27 cellular contexts compared by ENCODE assay signal in the genomic region with DNA sequence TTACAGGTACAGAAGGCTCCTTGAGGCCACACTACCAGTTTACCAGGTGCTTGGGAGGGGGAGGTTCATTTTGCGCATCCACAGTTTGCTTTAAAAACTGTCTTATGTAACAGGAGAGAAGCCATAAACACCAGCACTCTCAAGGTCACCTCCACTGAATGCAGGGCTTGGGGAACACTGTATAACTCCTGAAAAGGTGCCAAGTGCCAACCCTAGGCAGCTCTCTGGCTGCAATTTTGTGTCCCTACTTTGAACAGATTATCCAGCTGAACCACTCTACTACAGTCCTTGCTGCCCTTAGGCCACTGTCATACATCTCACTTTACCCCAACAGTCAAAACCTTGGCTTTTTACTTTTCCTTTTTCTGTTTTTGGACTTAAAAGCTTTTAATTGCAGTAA.
"Had no signal": no experiment of that assay in that cellular context is flagged by ENCODE, and none has a peak within 500 bp of the region (broad histone marks: within the 10 kb centered on the region; RNA-seq: fewer than 3 reads in every experiment).

No MANE protein-coding gene starts in this region.

- H3K4me3 Mint-ChIP-seq: immature natural killer cell; naive thymus-derived CD8-positive, alpha-beta T cell; nephron; stimulated activated memory B cell treated with anti-CD40 and anti-IgM and Interleukin-4, amounts not matched to agents 10 μg/mL and 1 μg/mL and 100 μg/mL, for 72 hours; stimulated activated naive CD8-positive, alpha-beta T cell treated with anti-CD3 and anti-CD28 coated beads, Interleukin-15, amount 100 ng/mL, for 72 hours; type B pancreatic cell had no signal

- H3K36me3 Mint-ChIP-seq: immature natural killer cell; naive thymus-derived CD8-positive, alpha-beta T cell; stimulated activated memory B cell treated with anti-CD40 and anti-IgM and Interleukin-4, amounts not matched to agents 10 μg/mL and 1 μg/mL and 100 μg/mL, for 72 hours; type B pancreatic cell had no signal

- H3K4me1 ChIP-seq: lower lobe of right lung, pancreas, prostate gland, right lobe of liver, tibial nerve, uterus had no signal

- H3K36me3 ChIP-seq: lower lobe of right lung, pancreas, prostate gland, right lobe of liver, tibial nerve, uterus had no signal

- H3K4me1 Mint-ChIP-seq: immature natural killer cell; naive thymus-derived CD8-positive, alpha-beta T cell; nephron; stimulated activated memory B cell treated with anti-CD40 and anti-IgM and Interleukin-4, amounts not matched to agents 10 μg/mL and 1 μg/mL and 100 μg/mL, for 72 hours; stimulated activated naive CD8-positive, alpha-beta T cell treated with anti-CD3 and anti-CD28 coated beads, Interleukin-15, amount 100 ng/mL, for 72 hours had no signal

- H3K27ac ChIP-seq: lower lobe of right lung, pancreas, prostate gland, right lobe of liver, tibial nerve, uterus had no signal

- DNase-seq: head of caudate nucleus; hypothalamus; immature natural killer cell; islet precursor cell; lower lobe of right lung; mammary epithelial cell; mesenchymal stem cell; naive thymus-derived CD8-positive, alpha-beta T cell; nucleus accumbens; pancreas; posterior cingulate gyrus; retina; right lobe of liver; stimulated activated CD4-positive, alpha-beta T cell treated with anti-CD3 and anti-CD28 coated beads, Interleukin-1b, Interleukin-23, amount 100 ng/mL, for 48 hours; stimulated activated CD4-positive, alpha-beta T cell treated with anti-CD3 and anti-CD28 coated beads, Interleukin-2, amount 100 ng/mL, for 48 hours; stimulated activated CD4-positive, alpha-beta T cell treated with anti-CD3 and anti-CD28 coated beads, Interleukin-4, amount 100 ng/mL, for 4 hours; stimulated activated CD8-positive, alpha-beta memory T cell treated with anti-CD3 and anti-CD28 coated beads, Interleukin-4, amount 100 ng/mL, for 48 hours; stimulated activated naive CD4-positive, alpha-beta T cell treated with Interleukin-2 at 50 U/mL for 16 hours; stimulated activated naive CD8-positive, alpha-beta T cell treated with anti-CD3 and anti-CD28 coated beads, Interleukin-15, amount 100 ng/mL, for 72 hours; substantia nigra; uterus had no signal

- H3K9me3 ChIP-seq: lower lobe of right lung, pancreas, prostate gland, right lobe of liver, tibial nerve, uterus had no signal

- H3K4me3 ChIP-seq: lower lobe of right lung, pancreas, prostate gland, right lobe of liver, smooth muscle cell, tibial nerve, uterus had no signal

- H3K27me3 ChIP-seq: right lobe of liver, tibial nerve, uterus had no signal

- ATAC-seq: lower lobe of right lung; naive thymus-derived CD8-positive, alpha-beta T cell; pancreas; right lobe of liver; stimulated activated memory B cell treated with anti-CD40 and anti-IgM and Interleukin-4, amounts not matched to agents 10 μg/mL and 1 μg/mL and 100 μg/mL, for 72 hours; stimulated activated naive CD8-positive, alpha-beta T cell treated with anti-CD3 and anti-CD28 coated beads, Interleukin-15, amount 100 ng/mL, for 72 hours had no signal

- H3K9me3 Mint-ChIP-seq: immature natural killer cell; nephron; stimulated activated memory B cell treated with anti-CD40 and anti-IgM and Interleukin-4, amounts not matched to agents 10 μg/mL and 1 μg/mL and 100 μg/mL, for 72 hours; stimulated activated naive CD8-positive, alpha-beta T cell treated with anti-CD3 and anti-CD28 coated beads, Interleukin-15, amount 100 ng/mL, for 72 hours; type B pancreatic cell had no signal

- H3K27me3 Mint-ChIP-seq: stimulated activated memory B cell treated with anti-CD40 and anti-IgM and Interleukin-4, amounts not matched to agents 10 μg/mL and 1 μg/mL and 100 μg/mL, for 72 hours; stimulated activated naive CD8-positive, alpha-beta T cell treated with anti-CD3 and anti-CD28 coated beads, Interleukin-15, amount 100 ng/mL, for 72 hours; type B pancreatic cell had no signal

- H3K27ac Mint-ChIP-seq: immature natural killer cell; naive thymus-derived CD8-positive, alpha-beta T cell; nephron; stimulated activated memory B cell treated with anti-CD40 and anti-IgM and Interleukin-4, amounts not matched to agents 10 μg/mL and 1 μg/mL and 100 μg/mL, for 72 hours; stimulated activated naive CD8-positive, alpha-beta T cell treated with anti-CD3 and anti-CD28 coated beads, Interleukin-15, amount 100 ng/mL, for 72 hours; type B pancreatic cell had no signal
